ENCODE assay signal across 8 cellular contexts in the genomic region with DNA sequence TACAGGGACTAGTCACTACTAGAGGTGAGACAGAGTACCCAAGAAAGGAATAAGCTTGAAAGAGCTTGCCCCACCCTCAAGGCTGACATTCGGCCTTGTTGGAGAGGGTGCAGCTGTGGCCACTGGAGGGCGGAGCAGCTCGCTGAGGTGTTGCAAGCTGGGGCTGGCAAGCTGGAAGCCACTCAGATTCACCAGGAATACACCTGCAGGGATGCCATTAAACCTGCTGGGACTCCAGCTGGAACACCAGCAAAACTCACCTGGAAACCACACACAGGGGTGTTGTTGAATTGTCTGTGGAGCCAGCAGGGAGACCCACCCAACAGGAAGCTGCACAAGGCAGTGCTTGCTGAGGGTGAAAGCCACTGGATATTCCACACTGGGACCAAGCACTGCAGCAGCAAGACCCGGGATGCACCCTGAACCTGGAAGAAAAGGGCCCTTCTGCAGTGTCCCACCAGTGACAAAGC. TPM values are rescaled to one million over a fixed set of nuclear protein-coding genes. Genes with fewer than 3 reads are reported as not detected.
DNase-seq lines count a peak whose midpoint lies in the region; ATAC-seq and TF ChIP-seq lines count a peak whose summit lies in the region.

No MANE protein-coding gene starts in this region.

- H3K4me3 ChIP-seq in heart right ventricle (no peak overlapping the region), right atrium auricular region (no peak overlapping the region), MM.1S (ENCODE audit: low read length) (no peak overlapping the region), WERI-Rb-1 (ENCODE audit: low read depth, low read length) (no peak overlapping the region), sigmoid colon (no peak overlapping the region)

- H3K36me3 ChIP-seq in heart right ventricle (peaks cover 0 to 20% (median 7%) of the 10 kb centered on the region in 9 donors), right atrium auricular region (no peaks in the 10 kb centered on the region), MM.1S (replicated peaks; ENCODE audit: insufficient read depth, low read length) (no peaks in the 10 kb centered on the region), WERI-Rb-1 (no peaks in the 10 kb centered on the region; the same call in 1 of the 2 replicates), sigmoid colon (peaks cover 0 to 4% (median 0%) of the 10 kb centered on the region in 4 donors)

- H3K4me2 ChIP-seq in MM.1S (ENCODE audit: low read depth, low read length): no peak overlapping the region

- H3K4me1 Mint-ChIP-seq in activated T-helper 1 cell treated with anti-CD3 and anti-CD28 coated beads, Interleukin-12 subunit alpha, Interleukin-12 subunit beta, Interleukin-2, Interleukin-4 antibody, amounts not matched to agents 30 ng/mL and 10 ng/mL and 1 ng/mL, durations not matched to agents 14 hours and 24 hours and 36 hours (ENCODE audit: low read depth): peaks cover 7% of the 10 kb centered on the region

- H3K4me1 ChIP-seq in heart right ventricle (peaks cover 0 to 5% (median 0%) of the 10 kb centered on the region in 9 donors), right atrium auricular region (no peaks in the 10 kb centered on the region), MM.1S (ENCODE audit: low read length) (no peaks in the 10 kb centered on the region), sigmoid colon (peaks cover 0 to 29% (median 19%) of the 10 kb centered on the region in 4 donors)

- H3K4me3 Mint-ChIP-seq in activated T-helper 1 cell treated with anti-CD3 and anti-CD28 coated beads, Interleukin-12 subunit alpha, Interleukin-12 subunit beta, Interleukin-2, Interleukin-4 antibody, amounts not matched to agents 30 ng/mL and 10 ng/mL and 1 ng/mL, durations not matched to agents 14 hours and 24 hours and 36 hours: no peak overlapping the region

- H3K79me2 ChIP-seq in MM.1S (ENCODE audit: low read length): no peaks in the 10 kb centered on the region

- no peaks in the 10 kb centered on the region for H3K9me2 ChIP-seq in MM.1S (replicated peaks; ENCODE audit: insufficient read depth, low read length)

- no peak overlapping the region for H3K27ac Mint-ChIP-seq in activated T-helper 1 cell treated with anti-CD3 and anti-CD28 coated beads, Interleukin-12 subunit alpha, Interleukin-12 subunit beta, Interleukin-2, Interleukin-4 antibody, amounts not matched to agents 30 ng/mL and 10 ng/mL and 1 ng/mL, durations not matched to agents 14 hours and 24 hours and 36 hours

- peak in 2 of 8 donors; percentile 29 to 36 for ATAC-seq in heart right ventricle

- TF ChIP-seq EP300 in sigmoid colon (IDR thresholded peaks at IDR 0.05): no peak

- H3K9me3 Mint-ChIP-seq in activated T-helper 1 cell treated with anti-CD3 and anti-CD28 coated beads, Interleukin-12 subunit alpha, Interleukin-12 subunit beta, Interleukin-2, Interleukin-4 antibody, amounts not matched to agents 30 ng/mL and 10 ng/mL and 1 ng/mL, durations not matched to agents 14 hours and 24 hours and 36 hours: no peaks in the 10 kb centered on the region

- no peaks in the 10 kb centered on the region for H3K27me3 Mint-ChIP-seq in activated T-helper 1 cell treated with anti-CD3 and anti-CD28 coated beads, Interleukin-12 subunit alpha, Interleukin-12 subunit beta, Interleukin-2, Interleukin-4 antibody, amounts not matched to agents 30 ng/mL and 10 ng/mL and 1 ng/mL, durations not matched to agents 14 hours and 24 hours and 36 hours (ENCODE audit: insufficient read depth)

- no peak overlapping the region for H3K9ac ChIP-seq in MM.1S (ENCODE audit: low read length)

- H4K20me1 ChIP-seq in MM.1S (ENCODE audit: insufficient read depth, low read length): no peaks in the 10 kb centered on the region

- no peaks in the 10 kb centered on the region for H3K9me3 ChIP-seq in heart right ventricle
- no peaks in the 10 kb centered on the region for H3K9me3 ChIP-seq in right atrium auricular region
- H3K9me3 ChIP-seq in MM.1S (replicated peaks; ENCODE audit: insufficient read depth, low read length): no peaks in the 10 kb centered on the region
- no peaks in the 10 kb centered on the region for H3K9me3 ChIP-seq in WERI-Rb-1 (ENCODE audit: severe bottlenecking)
- H3K9me3 ChIP-seq in sigmoid colon: no peaks in the 10 kb centered on the region

- DNase-seq in heart right ventricle (no peak), right atrium auricular region (ENCODE audit: low spot score) (no peak), HCEC 1CT (peak; percentile 48), MM.1S (no peak), WERI-Rb-1 (peak; percentile 78), kidney tubule cell (ENCODE audit: low spot score) (peak; percentile 69), sigmoid colon (no peak)
- no peak for DNase-seq in activated T-helper 1 cell treated with anti-CD3 and anti-CD28 coated beads, Interleukin-12 subunit alpha, Interleukin-12 subunit beta, Interleukin-2, Interleukin-4 antibody, amounts not matched to agents 30 ng/mL and 10 ng/mL and 1 ng/mL, durations not matched to agents 14 hours and 24 hours and 36 hours (ENCODE audit: low spot score)

- intact Hi-C loops in heart right ventricle (cut with DNase I): loop anchor here in 1 of 10 donors (5.0 kb wide), 1 partner anchor 501 kb away; no protein-coding TSS in a partner anchor
- intact Hi-C loops in activated T-helper 1 cell treated with anti-CD3 and anti-CD28 coated beads, Interleukin-12 subunit alpha, Interleukin-12 subunit beta, Interleukin-2, Interleukin-4 antibody, amounts not matched to agents 30 ng/mL and 10 ng/mL and 1 ng/mL, durations not matched to agents 14 hours and 24 hours and 36 hours (cut with micrococcal nuclease): loop anchor here (1.0 kb wide), 1 partner anchor 220 kb away; no protein-coding TSS in a partner anchor
- intact Hi-C loops in sigmoid colon (cut with DNase I): loop anchor here (5.0 kb wide), 1 partner anchor 176 kb away; a partner anchor contains a TSS

- H3K36me3 Mint-ChIP-seq in activated T-helper 1 cell treated with anti-CD3 and anti-CD28 coated beads, Interleukin-12 subunit alpha, Interleukin-12 subunit beta, Interleukin-2, Interleukin-4 antibody, amounts not matched to agents 30 ng/mL and 10 ng/mL and 1 ng/mL, durations not matched to agents 14 hours and 24 hours and 36 hours (ENCODE audit: low read depth): peaks cover 12% of the 10 kb centered on the region

- 60% methylated on average over 4 of the region's 4 CpGs for WGBS in heart right ventricle, 2 donors
- 16 to 50% methylated on average over 4 of the region's 4 CpGs for WGBS in sigmoid colon, 2 donors

- TF ChIP-seq CTCF in heart right ventricle (IDR thresholded peaks at IDR 0.05): peak in 7 of 9 donors; percentile 12 to 47 (median 28)
- peak in 1 of 2 donors; percentile 44 for TF ChIP-seq CTCF in right atrium auricular region (IDR thresholded peaks at IDR 0.05)
- peak; percentile 29 for TF ChIP-seq CTCF in MM.1S (IDR thresholded peaks at IDR 0.05; ENCODE audit: low read length)
- TF ChIP-seq CTCF in WERI-Rb-1 (IDR thresholded peaks at IDR 0.05; ENCODE audit: low read depth, low read length): peak; percentile 89
- TF ChIP-seq CTCF in sigmoid colon (IDR thresholded peaks at IDR 0.05): peak in 1 of 4 experiments; percentile 17

- H3F3A ChIP-seq in MM.1S (ENCODE audit: insufficient read depth, low read length): peaks cover 5% of the 10 kb centered on the region; the same call in 1 of the 2 replicates

- no peak overlapping the region for H2AFZ ChIP-seq in MM.1S (ENCODE audit: low read length)

- TF ChIP-seq POLR2A in sigmoid colon (IDR thresholded peaks at IDR 0.05): no peak

- H3K27ac ChIP-seq in heart right ventricle (no peak overlapping the region), right atrium auricular region (no peak overlapping the region), MM.1S (ENCODE audit: low read length) (no peak overlapping the region), WERI-Rb-1 (no peak overlapping the region), sigmoid colon (no peak overlapping the region)

- H3K27me3 ChIP-seq in heart right ventricle: no peaks in the 10 kb centered on the region
- no peaks in the 10 kb centered on the region for H3K27me3 ChIP-seq in right atrium auricular region
- H3K27me3 ChIP-seq in MM.1S (replicated peaks; ENCODE audit: insufficient read depth, low read length): no peaks in the 10 kb centered on the region
- H3K27me3 ChIP-seq in WERI-Rb-1 (ENCODE audit: insufficient read depth, low read depth, severe bottlenecking): no peaks in the 10 kb centered on the region
- H3K27me3 ChIP-seq in sigmoid colon: no peaks in the 10 kb centered on the region

RNA-seq across cellular contexts. Expression of a gene that starts 26.1 kb away (rescaled TPM):
- total RNA-seq in heart right ventricle (10 to 100 TPM in 5 of 10 donors, 1 to 10 TPM in 5; 9.5 to 16.5 (median 10.3) TPM), right atrium auricular region (10 to 100 TPM; 11.9 to 16.4 TPM), sigmoid colon (10 to 100 TPM; 18.1 to 33.9 (median 25.1) TPM)
- polyA plus RNA-seq in heart right ventricle (1 to 10 TPM; 5.0 to 5.9 TPM), sigmoid colon (10 to 100 TPM; 10.5 to 12.6 (median 12.0) TPM)
- total RNA-seq in activated T-helper 1 cell treated with anti-CD3 and anti-CD28 coated beads, Interleukin-12 subunit alpha, Interleukin-12 subunit beta, Interleukin-2, Interleukin-4 antibody, amounts not matched to agents 30 ng/mL and 10 ng/mL and 1 ng/mL, durations not matched to agents 14 hours and 24 hours and 36 hours: 14.5 and 15.8 TPM in 2 replicates

RNA-seq across cellular contexts. Expression of a gene that starts 42.2 kb away (rescaled TPM):
- total RNA-seq in heart right ventricle (1 to 10 TPM in 7 of 10 donors, under 1 TPM in 3; 0.64 to 2.9 (median 1.1) TPM), right atrium auricular region (1 to 10 TPM; 1.9 to 2.5 TPM), sigmoid colon (1 to 10 TPM; 1.1 to 3.3 (median 2.2) TPM)
- polyA plus RNA-seq in heart right ventricle (under 1 TPM; 0.59 to 0.90 TPM), sigmoid colon (1 to 10 TPM in 2 of 3 donors, under 1 TPM in 1; 0.60 to 5.0 (median 1.8) TPM)
- 20.5 and 20.9 TPM in 2 replicates for total RNA-seq in activated T-helper 1 cell treated with anti-CD3 and anti-CD28 coated beads, Interleukin-12 subunit alpha, Interleukin-12 subunit beta, Interleukin-2, Interleukin-4 antibody, amounts not matched to agents 30 ng/mL and 10 ng/mL and 1 ng/mL, durations not matched to agents 14 hours and 24 hours and 36 hours

Comparison
In these comparisons a context has a peak if more than half of its experiments do, and no peak if none do; other contexts are left out.
1. DNase-seq: peak in HCEC 1CT (single experiment), WERI-Rb-1 (single experiment) and kidney tubule cell (single experiment); none in heart right ventricle (0 of 2), right atrium auricular region (single experiment), MM.1S (single experiment), activated T-helper 1 cell treated with anti-CD3 and anti-CD28 coated beads, Interleukin-12 subunit alpha, Interleukin-12 subunit beta, Interleukin-2, Interleukin-4 antibody, amounts not matched to agents 30 ng/mL and 10 ng/mL and 1 ng/mL, durations not matched to agents 14 hours and 24 hours and 36 hours (single experiment) and sigmoid colon (single experiment).